In genomic region chr2:86790828-86791561, GRCh38 we compare ENCODE assay signal across 8 cellular contexts. TPM values are rescaled to one million over a fixed set of nuclear protein-coding genes. Genes with fewer than 3 reads are reported as not detected.
DNase-seq lines count a peak whose midpoint lies in the region; ATAC-seq, FAIRE-seq and TF ChIP-seq lines count a peak whose summit lies in the region.

TSS of gene CD8A (minus strand) at chr2:86790913. CDS start at chr2:86790825, 88 bp downstream.

- no peak within 1 kb of the TSS for H4K91ac ChIP-seq in neuronal stem cell (ENCODE audit: low read depth, low read length, poor library complexity)

- no peak within 1 kb of the TSS for H3K4ac ChIP-seq in neuronal stem cell (ENCODE audit: low read length)

- peak within 1 kb of the TSS; percentile 85 for H2AFZ ChIP-seq in neuronal stem cell (ENCODE audit: low read length)

- H3K79me1 ChIP-seq in neuronal stem cell (ENCODE audit: low read depth, low read length): no peaks in the 10 kb centered on the region

- H2BK15ac ChIP-seq in neuronal stem cell (ENCODE audit: low read length): peak within 1 kb of the TSS; percentile 45

- WGBS in neuronal stem cell (ENCODE audit: extremely low coverage in 2 of 2, insufficient read length in 2 of 2, insufficient replicate concordance in 1 of 2), 2 donors: no CpG with 5 or more reads among the region's 42 CpGs

- H2BK12ac ChIP-seq in neuronal stem cell (ENCODE audit: low read length): no peak within 1 kb of the TSS

- no peak within 1 kb of the TSS for H2BK5ac ChIP-seq in neuronal stem cell (ENCODE audit: low read length)

- ATAC-seq in GM18909 (IDR thresholded peaks at IDR 0.05; ENCODE audit: poor library complexity, unreplicated experiment): no peak

- FAIRE-seq in H54 (lab: Jason Lieb, UNC): no peak

- intact Hi-C loops in dorsolateral prefrontal cortex (cut with DNase I): no loop called here

- H3K36me3 ChIP-seq in neuronal stem cell (replicated peaks in 1 of 2; ENCODE audit: control insufficient read depth in 2 of 2, insufficient read depth in 2 of 2, low read length in 2 of 2): no peaks in the 10 kb centered on the region

- H3K4me3 ChIP-seq in dorsolateral prefrontal cortex: peak within 1 kb of the TSS in 48 of 59 donors; percentile 1 to 59 (median 32)
- peak within 1 kb of the TSS in 1 of 2 donors; percentile 22 for H3K4me3 ChIP-seq in neuronal stem cell (ENCODE audit: low read length in 2 of 2)

- peaks cover 0 to 72% (median 53%) of the 10 kb centered on the region in 45 donors for H3K27me3 ChIP-seq in dorsolateral prefrontal cortex
- H3K27me3 ChIP-seq in neuronal stem cell (ENCODE audit: control insufficient read depth in 3 of 3, insufficient read depth in 3 of 3, low read depth in 1 of 3, low read length in 3 of 3): peaks cover 28 to 90% (median 48%) of the 10 kb centered on the region in 3 experiments

- no peak within 1 kb of the TSS for H3K9ac ChIP-seq in neuronal stem cell (ENCODE audit: low read depth, low read length, poor library complexity)

- peak within 1 kb of the TSS; percentile 91 for H2AK5ac ChIP-seq in neuronal stem cell (ENCODE audit: low read depth, low read length)

- TF ChIP-seq POLR2A in H54 (IDR thresholded peaks at IDR 0.05; ENCODE audit: low read depth, low read length): no peak

- no peak within 1 kb of the TSS for H4K8ac ChIP-seq in neuronal stem cell (ENCODE audit: low read depth, low read length)

- H3K4me2 ChIP-seq in neuronal stem cell (ENCODE audit: insufficient read depth, low read length, poor library complexity, severe bottlenecking): peak within 1 kb of the TSS; percentile 63

- peak within 1 kb of the TSS; percentile 65 for H3K18ac ChIP-seq in neuronal stem cell (ENCODE audit: low read length)

- no peak for TF ChIP-seq CTCF in dorsolateral prefrontal cortex (IDR thresholded peaks at IDR 0.05 in 54 of 56, conservative IDR thresholded peaks at IDR 0.05 in 2 of 56; ENCODE audit: low read depth in 1 of 56, partially characterized antibody in 56 of 56)

- H2BK120ac ChIP-seq in neuronal stem cell (ENCODE audit: low read depth, low read length): peak within 1 kb of the TSS; percentile 9

- peaks cover 5 to 8% of the 10 kb centered on the region in 2 donors for H3K4me1 ChIP-seq in neuronal stem cell (ENCODE audit: control insufficient read depth in 2 of 2, insufficient read depth in 1 of 2, low read depth in 1 of 2, low read length in 2 of 2)

- H3K27ac ChIP-seq in dorsolateral prefrontal cortex (no peak within 1 kb of the TSS), neuronal stem cell (replicated peaks; ENCODE audit: low read length) (no peak within 1 kb of the TSS), caudate nucleus (ENCODE audit: low read depth, low read length) (no peak within 1 kb of the TSS)

- DNase-seq in DMS53 treated with DMSO at 0.1 percent for 48 hours (lab: John Stamatoyannopoulos, UW; ENCODE audit: unreplicated experiment) (peak; percentile 32), OCI-M1 (lab: John Stamatoyannopoulos, UW) (peak; percentile 3), dorsolateral prefrontal cortex (no peak), neuronal stem cell (ENCODE audit: low spot score) (no peak), NCI-H1092 treated with DMSO at 0.1 percent for 48 hours (lab: John Stamatoyannopoulos, UW) (no peak), caudate nucleus (lab: John Stamatoyannopoulos, UW) (no peak), H54 (ENCODE audit: insufficient read length, low spot score) (no peak)

- peak within 1 kb of the TSS; percentile 25 for H3K23ac ChIP-seq in neuronal stem cell (ENCODE audit: low read depth, low read length, poor library complexity)

- H3K14ac ChIP-seq in neuronal stem cell (ENCODE audit: low read length): no peak within 1 kb of the TSS

- peaks cover 4 to 7% of the 10 kb centered on the region in 2 donors for H3K9me3 ChIP-seq in neuronal stem cell (replicated peaks in 1 of 2; ENCODE audit: control insufficient read depth in 2 of 2, insufficient read depth in 1 of 2, low read depth in 1 of 2, low read length in 2 of 2)

RNA-seq across cellular contexts. Expression of gene CD8A, which starts in this region (rescaled TPM):
- 1 to 10 TPM in 119 of 120 experiments, under 1 TPM in 1; 0.88 to 5.0 (median 2.7) TPM for total RNA-seq in dorsolateral prefrontal cortex
- polyA plus RNA-seq in neuronal stem cell (2013, experiment 1 of 2): 0.10 TPM
- 0.11 TPM for polyA plus RNA-seq in neuronal stem cell (2013, experiment 2 of 2)

Comparison
In these comparisons a context has a peak if more than half of its experiments do, and no peak if none do; other contexts are left out.
1. DNase-seq: peak in DMS53 treated with DMSO at 0.1 percent for 48 hours (single experiment) and OCI-M1 (single experiment); none in dorsolateral prefrontal cortex (0 of 10), neuronal stem cell (single experiment), NCI-H1092 treated with DMSO at 0.1 percent for 48 hours (single experiment), caudate nucleus (0 of 61) and H54 (single experiment).